23 cellular contexts compared by ENCODE assay signal in genomic region chr15:31523027-31523654, GRCh38.
"Had no signal": no experiment of that assay in that cellular context is flagged by ENCODE, and none has a peak within 500 bp of the region (broad histone marks: within the 10 kb centered on the region; RNA-seq: fewer than 3 reads in every experiment).

No MANE protein-coding gene starts in this region.

- ATAC-seq: left cardiac atrium; left ventricle myocardium superior; sciatic nerve; stimulated activated naive B cell treated with anti-CD40 and anti-IgM and Interleukin-4, amounts not matched to agents 10 μg/mL and 1 μg/mL and 100 μg/mL, for 72 hours; stimulated activated naive CD8-positive, alpha-beta T cell treated with anti-CD3 and anti-CD28 coated beads, Interleukin-15, amount 100 ng/mL, for 72 hours had no signal

- H3K36me3 ChIP-seq: ovary, prostate gland, spleen had no signal

- H3K27me3 ChIP-seq: foreskin keratinocyte, hepatocyte, ovary, testis, tibial nerve had no signal

- H3K9me3 ChIP-seq: ovary, prostate gland, spleen, testis, tibial nerve had no signal

- DNase-seq: cerebellar nuclear complex; dermis blood vessel endothelial cell; endodermal cell; erythroblast; foreskin keratinocyte; head of caudate nucleus; kidney; left cardiac atrium; left ventricle myocardium superior; mesendoderm; naive B cell; ovary; spleen; stimulated activated CD4-positive, alpha-beta T cell treated with anti-CD3 and anti-CD28 coated beads, Interleukin-15, amount 100 ng/mL, for 24 hours; stimulated activated CD4-positive, alpha-beta T cell treated with anti-CD3 and anti-CD28 coated beads, Interleukin-1b, Interleukin-23, amount 100 ng/mL, for 48 hours; stimulated activated CD4-positive, alpha-beta T cell treated with anti-CD3 and anti-CD28 coated beads, Interleukin-4, amount 100 ng/mL, for 24 hours; stimulated activated naive B cell treated with anti-CD40 and anti-IgM and Interleukin-4, amounts not matched to agents 10 μg/mL and 1 μg/mL and 100 μg/mL, for 72 hours; stimulated activated naive CD8-positive, alpha-beta T cell treated with anti-CD3 and anti-CD28 coated beads, Interleukin-15, amount 100 ng/mL, for 72 hours; testis had no signal

- H3K4me2 ChIP-seq: hepatocyte had no signal

- H3K4me1 ChIP-seq: foreskin keratinocyte, prostate gland, testis, tibial nerve had no signal

- H3K4me3 ChIP-seq: hepatocyte, ovary, prostate gland, spleen, testis, tibial nerve had no signal

- H3K27ac ChIP-seq: foreskin keratinocyte, hepatocyte, ovary, prostate gland, spleen, testis, tibial nerve had no signal
